ENCODE assay signal across 21 cellular contexts in genomic region chr1:204148098-204148406, GRCh38. TPM values are rescaled to one million over a fixed set of nuclear protein-coding genes. Genes with fewer than 3 reads are reported as not detected.
"Had no signal": no experiment of that assay in that cellular context is flagged by ENCODE, and none has a peak within 500 bp of the region (broad histone marks: within the 10 kb centered on the region; RNA-seq: fewer than 3 reads in every experiment).

No MANE protein-coding gene starts in this region.

- DNase-seq: activated CD4-positive, alpha-beta T cell treated with anti-CD3 and anti-CD28 coated beads, Interleukin-2, amount 10 ng/mL, durations not matched to agents 7 days and 5 days; activated CD8-positive, alpha-beta memory T cell treated with anti-CD3 and anti-CD28 coated beads, Interleukin-2, amount 50 U/mL, for 48 hours; activated gamma-delta T cell; activated naive CD8-positive, alpha-beta T cell treated with anti-CD3 and anti-CD28 coated beads for 36 hours; activated T-cell treated with anti-CD3 and anti-CD28 coated beads, Interleukin-2, amount 50 U/mL, for 72 hours; brain microvascular endothelial cell; immature natural killer cell; stimulated activated CD4-positive, alpha-beta T cell treated with anti-CD3 and anti-CD28 coated beads, Interleukin-12 subunit alpha, Interleukin-12 subunit beta, amount 100 ng/mL, for 4 hours; stimulated activated CD4-positive, alpha-beta T cell treated with anti-CD3 and anti-CD28 coated beads, Interleukin-2, amount 100 ng/mL, for 24 hours; stomach; T-helper 2 cell; tibial artery; uterus had no signal

- ATAC-seq: activated T-cell treated with anti-CD3 and anti-CD28 coated beads, Interleukin-2, amount 50 U/mL, for 72 hours; pancreas had no signal

- H3K9me3 ChIP-seq: pancreas, stomach, tibial artery, uterus had no signal

- H3K9ac ChIP-seq: neural progenitor cell had no signal

- H3K27me3 ChIP-seq: brain microvascular endothelial cell, pancreas, tibial artery, uterus had no signal

- H3K36me3 ChIP-seq: brain microvascular endothelial cell, neural progenitor cell, pancreas, uterus had no signal

- H3K4me2 ChIP-seq: neural progenitor cell had no signal

- H3K4me3 ChIP-seq: lung, neural progenitor cell, pancreas, stomach, tibial artery, uterus had no signal

- H3K27ac ChIP-seq: brain microvascular endothelial cell, epithelial cell of prostate, neural progenitor cell, pancreas, stomach, uterus had no signal

- FAIRE-seq: pancreas, TTC549 had no signal

RNA-seq across cellular contexts. Expression of gene REN, which starts 18.1 kb away (rescaled TPM):
- total RNA-seq: activated CD4-positive, alpha-beta T cell treated with anti-CD3 and anti-CD28 coated beads, Interleukin-2, amount 10 ng/mL, durations not matched to agents 7 days and 5 days; activated naive CD8-positive, alpha-beta T cell treated with anti-CD3 and anti-CD28 coated beads for 36 hours; activated T-cell treated with anti-CD3 and anti-CD28 coated beads, Interleukin-2, amount 50 U/mL, for 72 hours; dermis microvascular lymphatic vessel endothelial cell; mesothelial cell of epicardium; myocyte; pancreas; stomach had no signal
- polyA plus RNA-seq: immature natural killer cell had no signal

RNA-seq across cellular contexts. Expression of gene KISS1, which starts 48.2 kb away (rescaled TPM):
- total RNA-seq: activated CD4-positive, alpha-beta T cell treated with anti-CD3 and anti-CD28 coated beads, Interleukin-2, amount 10 ng/mL, durations not matched to agents 7 days and 5 days; activated naive CD8-positive, alpha-beta T cell treated with anti-CD3 and anti-CD28 coated beads for 36 hours; activated T-cell treated with anti-CD3 and anti-CD28 coated beads, Interleukin-2, amount 50 U/mL, for 72 hours; lung; uterus had no signal
- polyA plus RNA-seq: immature natural killer cell had no signal
